8 cellular contexts compared by ENCODE assay signal in genomic region chr3:118501152-118501551, GRCh38.
A peak's percentile ranks its signal among the peaks of the same experiment; 100 is the strongest.
DNase-seq lines count a peak whose midpoint lies in the region; ATAC-seq and TF ChIP-seq lines count a peak whose summit lies in the region.

No MANE protein-coding gene starts in this region.

- intact Hi-C loops in posterior cingulate gyrus (cut with DNase I) = no loop called here

- no peak for TF ChIP-seq CTCF in GM12865 (IDR thresholded peaks at IDR 0.05; ENCODE audit: insufficient read depth, low read depth, low read length, missing control alignments)
- TF ChIP-seq CTCF in epithelial cell of esophagus (IDR thresholded peaks at IDR 0.05; ENCODE audit: insufficient read depth, low read depth, low read length, missing control alignments) = no peak

- DNase-seq in GM12865 (ENCODE audit: low read depth) (peak; percentile 9), NCI-H524 (lab: John Stamatoyannopoulos, UW) (peak; percentile 55 to 87), epithelial cell of esophagus (ENCODE audit: low read depth) (peak; percentile 22), posterior cingulate gyrus (peak in 7 of 10 donors; percentile 14 to 87 (median 39)), activated gamma-delta T cell (lab: John Stamatoyannopoulos, UW) (no peak), dedifferentiated amniotic fluid mesenchymal stem cell (ENCODE audit: extremely low spot score) (no peak), NK-92 (lab: John Stamatoyannopoulos, UW; ENCODE audit: unreplicated experiment) (no peak)

- no peak for ATAC-seq in GM19035 (IDR thresholded peaks at IDR 0.05; ENCODE audit: unreplicated experiment)

- H3K4me3 ChIP-seq in GM12865 (ENCODE audit: low read depth, low read length) (no peak overlapping the region), epithelial cell of esophagus (ENCODE audit: low read length) (no peak overlapping the region)

Comparison
In these comparisons a context has a peak if more than half of its experiments do, and no peak if none do; other contexts are left out.
1. DNase-seq: peak in GM12865 (single experiment), NCI-H524 (2 of 2), epithelial cell of esophagus (single experiment) and posterior cingulate gyrus (7 of 10); none in activated gamma-delta T cell (single experiment), dedifferentiated amniotic fluid mesenchymal stem cell (single experiment) and NK-92 (single experiment).